Comparison of ENCODE assay signal across 8 cellular contexts in genomic region chr19:49852631-49853126, GRCh38. TPM values are rescaled to one million over a fixed set of nuclear protein-coding genes. Genes with fewer than 3 reads are reported as not detected.
DNase-seq lines count a peak whose midpoint lies in the region; ATAC-seq and TF ChIP-seq lines count a peak whose summit lies in the region.

No MANE protein-coding gene starts in this region.

- peaks cover 12% of the 10 kb centered on the region; the same call in 1 of the 2 replicates for H3K4me1 ChIP-seq in HUES6 (ENCODE audit: control insufficient read depth, insufficient read depth, low read length)
- peaks cover 30% of the 10 kb centered on the region for H3K4me1 ChIP-seq in mucosa of stomach (ENCODE audit: control insufficient read depth, insufficient read depth, low read length)

- TF ChIP-seq CTCF in AG09309 (IDR thresholded peaks at IDR 0.05; ENCODE audit: control insufficient read depth, insufficient read depth, low read depth, low read length, missing control alignments) (no peak), brain microvascular endothelial cell (IDR thresholded peaks at IDR 0.05; ENCODE audit: low read depth, low read length, missing control alignments) (no peak)

- no peak overlapping the region for H3K27ac ChIP-seq in HUES6 (ENCODE audit: low read depth, low read length)
- no peak overlapping the region for H3K27ac ChIP-seq in brain microvascular endothelial cell

- in situ Hi-C loops in brain microvascular endothelial cell (cut with HindIII; ENCODE audit: low pct_ligation_motif_present, low sequenced_read_pairs), result no loop called here

- no peak for ATAC-seq in left lobe of liver
- ATAC-seq in GM19023 (IDR thresholded peaks at IDR 0.05; ENCODE audit: unreplicated experiment), result no peak

- peaks cover 41% of the 10 kb centered on the region for H3K36me3 ChIP-seq in HUES6 (ENCODE audit: control insufficient read depth, insufficient read depth, low read length)
- H3K36me3 ChIP-seq in brain microvascular endothelial cell (replicated peaks), result peaks cover 24% of the 10 kb centered on the region
- H3K36me3 ChIP-seq in mucosa of stomach (ENCODE audit: control insufficient read depth, insufficient read depth, low read length), result peaks cover 8% of the 10 kb centered on the region

- H3K9ac ChIP-seq in HUES6 (ENCODE audit: low read length), result no peak overlapping the region
- H3K9ac ChIP-seq in mucosa of stomach (ENCODE audit: low read length), result no peak overlapping the region

- H3K9me3 ChIP-seq in HUES6 (ENCODE audit: control insufficient read depth, insufficient read depth, low read depth, low read length) (no peaks in the 10 kb centered on the region; the same call in 1 of the 2 replicates), mucosa of stomach (ENCODE audit: control insufficient read depth, low read length) (no peaks in the 10 kb centered on the region)

- H3K27me3 ChIP-seq in HUES6 (ENCODE audit: control insufficient read depth, insufficient read depth, low read length), result no peaks in the 10 kb centered on the region
- H3K27me3 ChIP-seq in brain microvascular endothelial cell (replicated peaks), result no peaks in the 10 kb centered on the region
- H3K27me3 ChIP-seq in mucosa of stomach (ENCODE audit: control insufficient read depth, insufficient read depth, low read length), result no peaks in the 10 kb centered on the region

- H3K4me3 ChIP-seq in AG09309 (ENCODE audit: control insufficient read depth, low read depth, low read length) (peak overlapping the region; percentile 87), HUES6 (ENCODE audit: low read depth, low read length) (peak overlapping the region; percentile 80), brain microvascular endothelial cell (ENCODE audit: low read depth, low read length) (peak overlapping the region; percentile 81), mucosa of stomach (ENCODE audit: low read length) (peak overlapping the region; percentile 14)

- no peak for DNase-seq in AG09309 (ENCODE audit: low read depth)
- no peak for DNase-seq in brain microvascular endothelial cell
- no peak for DNase-seq in left lobe of liver (ENCODE audit: low spot score)
- DNase-seq in NCI-H2171 treated with DMSO at 0.1 percent for 48 hours (lab: John Stamatoyannopoulos, UW), result no peak
- no peak for DNase-seq in ureter (ENCODE audit: low spot score)

RNA-seq across cellular contexts. Expression of gene PTOV1, which starts 1.7 kb away (rescaled TPM):
- total RNA-seq in left lobe of liver (86.0 TPM), ureter (105 TPM)

RNA-seq across cellular contexts. Expression of gene PNKP, which starts 14.7 kb away (rescaled TPM):
- 33.7 TPM for total RNA-seq in left lobe of liver
- 122 TPM for total RNA-seq in ureter

RNA-seq across cellular contexts. Expression of gene AKT1S1, which starts 24.5 kb away (rescaled TPM):
- total RNA-seq in left lobe of liver (27.6 TPM), ureter (32.8 TPM)

RNA-seq across cellular contexts. Expression of gene TBC1D17, which starts 24.8 kb away (rescaled TPM):
- total RNA-seq in left lobe of liver, result 31.7 TPM
- total RNA-seq in ureter, result 30.4 TPM

RNA-seq across cellular contexts. Expression of gene MED25, which starts 34.6 kb away (rescaled TPM):
- total RNA-seq in left lobe of liver (16.5 TPM), ureter (42.2 TPM)

Comparison
In these comparisons a context has a peak if more than half of its experiments do, and no peak if none do; other contexts are left out.
1. H3K4me3 ChIP-seq: peak in every context shown above with its lines; median percentile 87 in AG09309; 81 in brain microvascular endothelial cell; 80 in HUES6; 14 in mucosa of stomach.